Comparison of ENCODE assay signal across 19 cellular contexts in genomic region chr2:3314626-3315025, GRCh38.
DNase-seq lines count a peak whose midpoint lies in the region; ATAC-seq and TF ChIP-seq lines count a peak whose summit lies in the region.
"Had no signal": no experiment of that assay in that cellular context is flagged by ENCODE, and none has a peak within 500 bp of the region (broad histone marks: within the 10 kb centered on the region; RNA-seq: fewer than 3 reads in every experiment).

No MANE protein-coding gene starts in this region.

- intact Hi-C loops in cardiac septum (cut with DNase I): no loop called here
- intact Hi-C loops in left ventricle myocardium superior (cut with micrococcal nuclease): no loop called here
- intact Hi-C loops in left colon (cut with DNase I, micrococcal nuclease): no loop called here
- intact Hi-C loops in testis (cut with DNase I; ENCODE audit: low total_unique reads): no loop called here

- TF ChIP-seq POLR2A in testis (IDR thresholded peaks at IDR 0.05): no peak

- H3K4me3 Mint-ChIP-seq in glutamatergic neuron (ENCODE audit: unreplicated experiment) (peak overlapping the region; percentile 38), nephron (no peak overlapping the region)
- H3K4me3 Mint-ChIP-seq: CD4-positive, alpha-beta T cell had no signal

- no peaks in the 10 kb centered on the region for H3K36me3 ChIP-seq in testis (ENCODE audit: low read depth, missing control alignments)
- H3K36me3 ChIP-seq: BE2C had no signal

- TF ChIP-seq CTCF in glutamatergic neuron (IDR thresholded peaks at IDR 0.05; ENCODE audit: partially characterized antibody, unreplicated experiment) (no peak), nephron (IDR thresholded peaks at IDR 0.05; ENCODE audit: unreplicated experiment in 3 of 3) (no peak), testis (IDR thresholded peaks at IDR 0.05) (no peak)

- 95 to 96% methylated on average over 8 to 9 of the region's 9 CpGs for WGBS in testis, 2 donors

- no peak overlapping the region for H3K27ac ChIP-seq in testis
- H3K27ac ChIP-seq: HL-60, PC-9 had no signal

- H3K27ac Mint-ChIP-seq in glutamatergic neuron (ENCODE audit: unreplicated experiment): peak overlapping the region; percentile 94
- H3K27ac Mint-ChIP-seq in nephron: peak overlapping the region in 2 of 3 experiments; percentile 39 to 52
- H3K27ac Mint-ChIP-seq: CD4-positive, alpha-beta T cell had no signal

- H3K27me3 ChIP-seq in testis: no peaks in the 10 kb centered on the region
- H3K27me3 ChIP-seq: BE2C had no signal

- H3K4me1 ChIP-seq in testis: peaks cover 2% of the 10 kb centered on the region
- H3K4me1 ChIP-seq: BE2C, Caco-2 had no signal

- peaks cover 14% of the 10 kb centered on the region for H3K36me3 Mint-ChIP-seq in glutamatergic neuron (ENCODE audit: unreplicated experiment)
- H3K36me3 Mint-ChIP-seq in nephron (ENCODE audit: low read depth): peaks cover 23% of the 10 kb centered on the region

- peak; percentile 47 for DNase-seq in cardiac septum (ENCODE audit: low spot score)
- DNase-seq in left ventricle myocardium superior: no peak
- DNase-seq in glutamatergic neuron: no peak
- no peak for DNase-seq in left colon
- no peak for DNase-seq in SHP77 (lab: John Stamatoyannopoulos, UW)
- no peak for DNase-seq in NCI-H2196 treated with DMSO at 0.1 percent for 48 hours (lab: John Stamatoyannopoulos, UW; ENCODE audit: unreplicated experiment)
- no peak for DNase-seq in testis
- DNase-seq: CD4-positive, alpha-beta T cell; DMS153; GDM1; H7; IMR-90; NCI-H187; NCI-H226; PC-9 had no signal

- H3K4me1 Mint-ChIP-seq in glutamatergic neuron (ENCODE audit: low read depth, unreplicated experiment) (peaks cover 31% of the 10 kb centered on the region), nephron (peaks cover 19% of the 10 kb centered on the region)

- ATAC-seq in left ventricle myocardium superior: no peak
- no peak for ATAC-seq in left colon

- no peak overlapping the region for H3K4me3 ChIP-seq in testis
- H3K4me3 ChIP-seq: PC-9 had no signal

- H3K27me3 Mint-ChIP-seq in glutamatergic neuron (ENCODE audit: unreplicated experiment) (peaks cover 9% of the 10 kb centered on the region), nephron (ENCODE audit: low read depth) (peaks cover 4% of the 10 kb centered on the region)
- H3K27me3 Mint-ChIP-seq: CD4-positive, alpha-beta T cell had no signal

- no peaks in the 10 kb centered on the region for H3K9me3 ChIP-seq in testis
- H3K9me3 ChIP-seq: BE2C, Caco-2 had no signal

- H3K9me3 Mint-ChIP-seq in glutamatergic neuron (ENCODE audit: unreplicated experiment) (peaks cover 3% of the 10 kb centered on the region), nephron (no peaks in the 10 kb centered on the region)
- H3K9me3 Mint-ChIP-seq: CD4-positive, alpha-beta T cell had no signal
